21 cellular contexts compared by ENCODE assay signal in the genomic region with DNA sequence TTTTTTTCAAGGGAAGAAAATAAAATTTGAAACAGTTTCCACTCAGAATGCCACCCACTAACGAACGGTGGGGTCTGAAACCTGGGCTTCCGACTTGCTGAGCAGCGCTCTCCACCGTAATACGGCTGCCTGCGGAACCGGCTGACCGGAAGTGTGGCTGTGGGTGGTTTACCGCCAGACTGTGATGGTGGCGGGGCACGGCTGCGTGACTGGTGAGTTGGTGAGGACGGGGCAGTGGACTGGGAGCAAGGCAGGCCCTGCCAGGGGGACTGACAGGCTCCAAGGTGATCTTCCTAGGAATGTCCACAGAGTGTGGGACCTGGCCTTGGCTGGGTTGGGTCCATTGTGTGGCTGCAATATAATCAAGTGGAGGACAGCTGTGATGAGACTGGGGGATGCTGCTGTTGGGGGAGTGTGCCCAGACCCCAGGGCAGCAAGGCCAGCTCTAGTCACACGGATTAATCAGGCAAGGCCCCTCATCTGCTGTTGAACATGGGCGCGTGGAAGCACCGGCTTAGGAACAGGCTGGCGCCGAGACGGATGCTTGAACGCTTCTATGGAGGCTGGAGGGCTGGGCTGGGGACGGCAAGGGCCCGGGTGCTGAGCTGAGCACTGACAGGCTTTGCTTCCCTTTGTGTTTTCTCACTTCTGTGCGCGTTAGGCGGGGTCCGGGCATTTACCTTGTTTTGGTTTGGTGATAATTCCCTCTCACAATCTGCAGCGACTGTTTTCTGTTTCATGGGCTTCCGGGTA.
"Had no signal": no experiment of that assay in that cellular context is flagged by ENCODE, and none has a peak within 500 bp of the region (broad histone marks: within the 10 kb centered on the region; RNA-seq: fewer than 3 reads in every experiment).

No MANE protein-coding gene starts in this region.

- H3K9me3 ChIP-seq: heart left ventricle, psoas muscle, right lobe of liver, spleen, thoracic aorta, transverse colon had no signal

- H3K36me3 ChIP-seq: heart left ventricle, right lobe of liver, spleen, thoracic aorta, transverse colon had no signal

- H3K27ac ChIP-seq: heart left ventricle, parathyroid adenoma, psoas muscle, right lobe of liver, spleen, thoracic aorta, transverse colon had no signal

- H3K4me1 ChIP-seq: heart left ventricle, parathyroid adenoma, psoas muscle, right lobe of liver, spleen, transverse colon had no signal

- H3K4me3 ChIP-seq: heart left ventricle, psoas muscle, right lobe of liver, spleen, thoracic aorta, transverse colon had no signal

- H3K27me3 Mint-ChIP-seq: stimulated activated naive CD8-positive, alpha-beta T cell treated with anti-CD3 and anti-CD28 coated beads, Interleukin-15, amount 100 ng/mL, for 72 hours had no signal

- DNase-seq: dermis blood vessel endothelial cell; erythroblast; foreskin melanocyte; heart left ventricle; hippocampal formation; mammary epithelial cell; naive thymus-derived CD8-positive, alpha-beta T cell; occipital lobe; psoas muscle; retina; right lobe of liver; spleen; stimulated activated CD4-positive, alpha-beta T cell treated with anti-CD3 and anti-CD28 coated beads, Interleukin-15, amount 100 ng/mL, for 24 hours; stimulated activated CD4-positive, alpha-beta T cell treated with anti-CD3 and anti-CD28 coated beads, Interleukin-1b, Interleukin-23, amount 100 ng/mL, for 48 hours; stimulated activated CD4-positive, alpha-beta T cell treated with anti-CD3 and anti-CD28 coated beads, Interleukin-4, amount 100 ng/mL, for 24 hours; stimulated activated naive B cell treated with anti-CD40 and anti-IgM and Interleukin-4, amounts not matched to agents 10 μg/mL and 1 μg/mL and 100 μg/mL, for 72 hours; stimulated activated naive CD8-positive, alpha-beta T cell treated with anti-CD3 and anti-CD28 coated beads, Interleukin-15, amount 100 ng/mL, for 72 hours; transverse colon had no signal

- ATAC-seq: heart left ventricle; left lobe of liver; naive thymus-derived CD8-positive, alpha-beta T cell; psoas muscle; stimulated activated naive B cell treated with anti-CD40 and anti-IgM and Interleukin-4, amounts not matched to agents 10 μg/mL and 1 μg/mL and 100 μg/mL, for 72 hours; stimulated activated naive CD8-positive, alpha-beta T cell treated with anti-CD3 and anti-CD28 coated beads, Interleukin-15, amount 100 ng/mL, for 72 hours had no signal

- H3K27ac Mint-ChIP-seq: naive thymus-derived CD8-positive, alpha-beta T cell; stimulated activated naive B cell treated with anti-CD40 and anti-IgM and Interleukin-4, amounts not matched to agents 10 μg/mL and 1 μg/mL and 100 μg/mL, for 72 hours; stimulated activated naive CD8-positive, alpha-beta T cell treated with anti-CD3 and anti-CD28 coated beads, Interleukin-15, amount 100 ng/mL, for 72 hours had no signal

- H3K4me1 Mint-ChIP-seq: naive thymus-derived CD8-positive, alpha-beta T cell; stimulated activated naive B cell treated with anti-CD40 and anti-IgM and Interleukin-4, amounts not matched to agents 10 μg/mL and 1 μg/mL and 100 μg/mL, for 72 hours; stimulated activated naive CD8-positive, alpha-beta T cell treated with anti-CD3 and anti-CD28 coated beads, Interleukin-15, amount 100 ng/mL, for 72 hours had no signal

- H3K9ac ChIP-seq: parathyroid adenoma had no signal

- H3K36me3 Mint-ChIP-seq: stimulated activated naive B cell treated with anti-CD40 and anti-IgM and Interleukin-4, amounts not matched to agents 10 μg/mL and 1 μg/mL and 100 μg/mL, for 72 hours had no signal

- H3K9me3 Mint-ChIP-seq: stimulated activated naive B cell treated with anti-CD40 and anti-IgM and Interleukin-4, amounts not matched to agents 10 μg/mL and 1 μg/mL and 100 μg/mL, for 72 hours had no signal

- H3K27me3 ChIP-seq: heart left ventricle, right lobe of liver, transverse colon had no signal

- H3K4me3 Mint-ChIP-seq: naive thymus-derived CD8-positive, alpha-beta T cell; stimulated activated naive B cell treated with anti-CD40 and anti-IgM and Interleukin-4, amounts not matched to agents 10 μg/mL and 1 μg/mL and 100 μg/mL, for 72 hours; stimulated activated naive CD8-positive, alpha-beta T cell treated with anti-CD3 and anti-CD28 coated beads, Interleukin-15, amount 100 ng/mL, for 72 hours had no signal

- H2AFZ ChIP-seq: parathyroid adenoma had no signal
